ENCODE assay signal across 34 cellular contexts in genomic region chr5:24999732-25000131, GRCh38.
DNase-seq lines count a peak whose midpoint lies in the region; ATAC-seq, FAIRE-seq and TF ChIP-seq lines count a peak whose summit lies in the region.
"Had no signal": no experiment of that assay in that cellular context is flagged by ENCODE, and none has a peak within 500 bp of the region (broad histone marks: within the 10 kb centered on the region; RNA-seq: fewer than 3 reads in every experiment).

No MANE protein-coding gene starts in this region.

- TF ChIP-seq CTCF in D721Med (IDR thresholded peaks at IDR 0.05; ENCODE audit: insufficient read depth, missing control alignments) (no peak), SU-DHL-6 (IDR thresholded peaks at IDR 0.05; ENCODE audit: insufficient read depth, low read length, poor library complexity, severe bottlenecking) (no peak), neural cell (IDR thresholded peaks at IDR 0.05; ENCODE audit: poor library complexity, severe bottlenecking) (no peak)

- H3K36me3 ChIP-seq in SU-DHL-6 (ENCODE audit: low read length) (no peaks in the 10 kb centered on the region), neural cell (ENCODE audit: insufficient read depth, low read length) (no peaks in the 10 kb centered on the region)
- H3K36me3 ChIP-seq: BE2C; BLaER1; BLaER1 treated with 17β-estradiol and CSF1 and Interleukin-3, amounts not matched to agents 10 nM and 100 nM had no signal

- DNase-seq in D721Med (ENCODE audit: insufficient read length, low spot score) (no peak), putamen (ENCODE audit: low spot score) (peak; percentile 14), SW 1271 (lab: John Stamatoyannopoulos, UW) (no peak), frontal cortex (ENCODE audit: low spot score in 2 of 2) (no peak)
- DNase-seq: 8988T; ACHN; AML-193; BE2C; C1 segment of cervical spinal cord; Caco-2; Calu3; CD4-positive, alpha-beta memory T cell; CD4-positive, alpha-beta T cell; CD4-positive, CD25-positive, alpha-beta regulatory T cell; CD8-positive, alpha-beta memory T cell; CD8-positive, alpha-beta T cell; COR-L47; DMS 273 treated with DMSO at 0.1 percent for 48 hours; DMS153; DMS53; DMS79; DMS79 treated with DMSO at 0.1 percent for 48 hours; DND-41; EL had no signal

- no peak for TF ChIP-seq RAD21 in neural cell (conservative IDR thresholded peaks at IDR 0.05)

- H3F3A ChIP-seq in SU-DHL-6 (ENCODE audit: insufficient read depth) (no peaks in the 10 kb centered on the region), neural cell (ENCODE audit: insufficient read depth, low read length, poor library complexity, severe bottlenecking) (no peaks in the 10 kb centered on the region)

- H3K79me2 ChIP-seq in SU-DHL-6 (ENCODE audit: insufficient read depth, low read length) (no peaks in the 10 kb centered on the region), neural cell (replicated peaks; ENCODE audit: insufficient read depth, low read length) (no peaks in the 10 kb centered on the region)

- H3K27me3 ChIP-seq in SU-DHL-6 (ENCODE audit: low read length) (no peaks in the 10 kb centered on the region), neural cell (ENCODE audit: insufficient read depth, low read depth, low read length) (no peaks in the 10 kb centered on the region)
- H3K27me3 ChIP-seq: BE2C; BLaER1; BLaER1 treated with 17β-estradiol and CSF1 and Interleukin-3, amounts not matched to agents 10 nM and 100 nM had no signal

- FAIRE-seq in D721Med (lab: Jason Lieb, UNC) (peak; percentile 32), frontal cortex (lab: Jason Lieb, UNC) (no peak)
- FAIRE-seq: A204.1, A549 had no signal

- H2AFZ ChIP-seq in SU-DHL-6 (ENCODE audit: low read depth, low read length, severe bottlenecking) (peak overlapping the region; percentile 34), neural cell (ENCODE audit: low read depth, low read length) (no peak overlapping the region)

- TF ChIP-seq EP300 in neural cell (conservative IDR thresholded peaks at IDR 0.05; ENCODE audit: poor library complexity, severe bottlenecking) = peak; percentile 97

- H3K4me2 ChIP-seq in SU-DHL-6 (ENCODE audit: low read depth, low read length, poor library complexity, severe bottlenecking) = no peak overlapping the region
- H3K4me2 ChIP-seq in neural cell (ENCODE audit: low read length) = no peak overlapping the region
- H3K4me2 ChIP-seq: A549; BLaER1; BLaER1 treated with 17β-estradiol and CSF1 and Interleukin-3, amounts not matched to agents 10 nM and 100 nM had no signal

- H3K9me3 ChIP-seq in SU-DHL-6 (ENCODE audit: insufficient read depth, low read length) (peaks cover 11% of the 10 kb centered on the region; the same call in 1 of the 2 replicates), neural cell (ENCODE audit: low read length) (peaks cover 5% of the 10 kb centered on the region)
- H3K9me3 ChIP-seq: A549, BE2C, BLaER1, Caco-2 had no signal

- H3K27ac ChIP-seq in SU-DHL-6 (ENCODE audit: low read depth, low read length) (no peak overlapping the region), neural cell (ENCODE audit: low read length) (no peak overlapping the region)
- H3K27ac ChIP-seq: 22Rv1; A549; BLaER1; BLaER1 treated with 17β-estradiol and CSF1 and Interleukin-3, amounts not matched to agents 10 nM and 100 nM; C4-2B had no signal

- no peak overlapping the region for H3K4me3 ChIP-seq in SU-DHL-6 (ENCODE audit: insufficient read depth, low read length, poor library complexity, severe bottlenecking)
- no peak overlapping the region for H3K4me3 ChIP-seq in neural cell (ENCODE audit: low read length)
- H3K4me3 ChIP-seq: A549; BLaER1; BLaER1 treated with 17β-estradiol and CSF1 and Interleukin-3, amounts not matched to agents 10 nM and 100 nM had no signal

- no peaks in the 10 kb centered on the region for H3K9me2 ChIP-seq in SU-DHL-6 (replicated peaks; ENCODE audit: insufficient read depth, low read length)
- H3K9me2 ChIP-seq in neural cell (ENCODE audit: insufficient read depth, low read length) = no peaks in the 10 kb centered on the region

- H4K20me1 ChIP-seq in SU-DHL-6 (ENCODE audit: low read depth, low read length) (no peaks in the 10 kb centered on the region), neural cell (ENCODE audit: insufficient read depth) (no peaks in the 10 kb centered on the region)
- H4K20me1 ChIP-seq: BLaER1; BLaER1 treated with 17β-estradiol and CSF1 and Interleukin-3, amounts not matched to agents 10 nM and 100 nM had no signal

- H3K9ac ChIP-seq in SU-DHL-6 (ENCODE audit: low read length) = no peak overlapping the region
- no peak overlapping the region for H3K9ac ChIP-seq in neural cell (ENCODE audit: low read length)
- H3K9ac ChIP-seq: BLaER1; BLaER1 treated with 17β-estradiol and CSF1 and Interleukin-3, amounts not matched to agents 10 nM and 100 nM had no signal

- no peak for ATAC-seq in HG02973 (IDR thresholded peaks at IDR 0.05; ENCODE audit: unreplicated experiment)
- ATAC-seq in HG03439 (IDR thresholded peaks at IDR 0.05; ENCODE audit: unreplicated experiment) = no peak
- ATAC-seq: A549; CD8-positive, alpha-beta T cell had no signal

TF ChIP-seq in neural cell, 6 proteins besides CTCF, POLR2A, EP300 and RAD21:
- TF ChIP-seq TAF1 (IDR thresholded peaks at IDR 0.05; ENCODE audit: low read depth) (no peak), MXI1 (conservative IDR thresholded peaks at IDR 0.05; ENCODE audit: poor library complexity, severe bottlenecking) (no peak), POLR2AphosphoS5 (IDR thresholded peaks at IDR 0.05) (peak; percentile 82), EZH2 (IDR thresholded peaks at IDR 0.05; ENCODE audit: borderline replicate concordance, insufficient read depth, low read length, poor library complexity, severe bottlenecking) (no peak), SMC3 (conservative IDR thresholded peaks at IDR 0.05; ENCODE audit: poor library complexity) (no peak)
- TF ChIP-seq, protein P1, sequence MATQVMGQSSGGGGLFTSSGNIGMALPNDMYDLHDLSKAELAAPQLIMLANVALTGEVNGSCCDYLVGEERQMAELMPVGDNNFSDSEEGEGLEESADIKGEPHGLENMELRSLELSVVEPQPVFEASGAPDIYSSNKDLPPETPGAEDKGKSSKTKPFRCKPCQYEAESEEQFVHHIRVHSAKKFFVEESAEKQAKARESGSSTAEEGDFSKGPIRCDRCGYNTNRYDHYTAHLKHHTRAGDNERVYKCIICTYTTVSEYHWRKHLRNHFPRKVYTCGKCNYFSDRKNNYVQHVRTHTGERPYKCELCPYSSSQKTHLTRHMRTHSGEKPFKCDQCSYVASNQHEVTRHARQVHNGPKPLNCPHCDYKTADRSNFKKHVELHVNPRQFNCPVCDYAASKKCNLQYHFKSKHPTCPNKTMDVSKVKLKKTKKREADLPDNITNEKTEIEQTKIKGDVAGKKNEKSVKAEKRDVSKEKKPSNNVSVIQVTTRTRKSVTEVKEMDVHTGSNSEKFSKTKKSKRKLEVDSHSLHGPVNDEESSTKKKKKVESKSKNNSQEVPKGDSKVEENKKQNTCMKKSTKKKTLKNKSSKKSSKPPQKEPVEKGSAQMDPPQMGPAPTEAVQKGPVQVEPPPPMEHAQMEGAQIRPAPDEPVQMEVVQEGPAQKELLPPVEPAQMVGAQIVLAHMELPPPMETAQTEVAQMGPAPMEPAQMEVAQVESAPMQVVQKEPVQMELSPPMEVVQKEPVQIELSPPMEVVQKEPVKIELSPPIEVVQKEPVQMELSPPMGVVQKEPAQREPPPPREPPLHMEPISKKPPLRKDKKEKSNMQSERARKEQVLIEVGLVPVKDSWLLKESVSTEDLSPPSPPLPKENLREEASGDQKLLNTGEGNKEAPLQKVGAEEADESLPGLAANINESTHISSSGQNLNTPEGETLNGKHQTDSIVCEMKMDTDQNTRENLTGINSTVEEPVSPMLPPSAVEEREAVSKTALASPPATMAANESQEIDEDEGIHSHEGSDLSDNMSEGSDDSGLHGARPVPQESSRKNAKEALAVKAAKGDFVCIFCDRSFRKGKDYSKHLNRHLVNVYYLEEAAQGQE (IDR thresholded peaks at IDR 0.05; ENCODE audit: borderline replicate concordance) = no peak
